Comparison of ENCODE assay signal across 1 cellular context in the genomic region with DNA sequence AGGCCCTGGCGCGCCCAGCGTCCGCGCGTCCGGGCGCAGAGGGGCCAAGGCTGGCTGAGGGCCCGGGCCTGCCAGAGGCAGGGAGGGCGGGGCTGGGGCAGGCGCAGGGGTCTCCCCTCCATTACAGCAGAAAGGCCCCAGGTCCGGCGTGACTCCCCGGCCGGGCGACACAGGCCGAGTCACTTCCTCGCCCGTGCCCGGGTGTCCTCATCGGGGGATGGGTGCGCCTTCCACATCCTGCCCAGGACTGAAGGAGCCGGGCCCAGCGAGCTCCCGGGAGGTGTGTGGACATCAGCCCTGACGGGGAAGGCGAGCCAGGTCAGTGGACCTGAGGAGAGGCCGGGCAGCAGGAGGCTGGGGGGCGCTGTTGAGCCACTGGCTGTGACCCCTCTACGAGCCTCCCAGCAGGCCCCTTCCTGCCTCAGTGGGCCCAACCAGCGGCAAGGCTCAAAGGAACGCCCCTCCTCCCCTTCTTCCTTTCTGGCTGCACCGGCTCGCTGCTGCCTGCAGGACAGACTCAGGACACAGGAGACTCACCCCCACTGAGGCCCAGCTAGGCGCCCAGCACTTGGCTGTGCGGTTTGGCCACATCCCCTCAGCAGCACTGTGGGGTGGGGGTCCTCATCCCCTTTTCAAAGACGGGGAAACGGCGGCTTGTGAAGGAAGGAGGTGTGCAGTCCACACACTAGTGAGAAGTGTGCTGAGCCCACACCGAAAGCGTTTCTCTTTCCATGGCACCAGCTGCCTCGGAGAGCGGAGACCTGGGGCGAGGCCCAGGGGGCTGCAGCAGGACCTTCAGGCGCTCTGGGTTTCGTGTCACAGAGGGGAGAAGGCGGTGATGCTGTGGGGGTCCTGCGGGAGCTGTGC.
TF ChIP-seq lines count a peak whose summit lies in the region.

No MANE protein-coding gene starts in this region.

TF ChIP-seq in IMR-90, 13 proteins besides CTCF, POLR2A, EP300 and RAD21:
- TF ChIP-seq RFX5 (IDR thresholded peaks at IDR 0.05; ENCODE audit: low read depth, low read length) = no peak
- no peak for TF ChIP-seq RCOR1 (IDR thresholded peaks at IDR 0.05; ENCODE audit: insufficient replicate concordance, low read length)
- TF ChIP-seq USF2 (IDR thresholded peaks at IDR 0.05; ENCODE audit: low read depth, low read length) = no peak
- TF ChIP-seq MAFK (IDR thresholded peaks at IDR 0.05; ENCODE audit: low read depth, low read length) = no peak
- TF ChIP-seq MXI1 (IDR thresholded peaks at IDR 0.05; ENCODE audit: borderline replicate concordance, low read depth, low read length) = no peak
- TF ChIP-seq CHD1 (IDR thresholded peaks at IDR 0.05; ENCODE audit: low read depth, low read length) = no peak
- no peak for TF ChIP-seq NFE2L2 (IDR thresholded peaks at IDR 0.05; ENCODE audit: low read depth, low read length)
- TF ChIP-seq, protein P1, sequence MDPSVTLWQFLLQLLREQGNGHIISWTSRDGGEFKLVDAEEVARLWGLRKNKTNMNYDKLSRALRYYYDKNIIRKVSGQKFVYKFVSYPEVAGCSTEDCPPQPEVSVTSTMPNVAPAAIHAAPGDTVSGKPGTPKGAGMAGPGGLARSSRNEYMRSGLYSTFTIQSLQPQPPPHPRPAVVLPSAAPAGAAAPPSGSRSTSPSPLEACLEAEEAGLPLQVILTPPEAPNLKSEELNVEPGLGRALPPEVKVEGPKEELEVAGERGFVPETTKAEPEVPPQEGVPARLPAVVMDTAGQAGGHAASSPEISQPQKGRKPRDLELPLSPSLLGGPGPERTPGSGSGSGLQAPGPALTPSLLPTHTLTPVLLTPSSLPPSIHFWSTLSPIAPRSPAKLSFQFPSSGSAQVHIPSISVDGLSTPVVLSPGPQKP (IDR thresholded peaks at IDR 0.05; ENCODE audit: borderline replicate concordance, low read depth, low read length) = no peak
- no peak for TF ChIP-seq MAZ (IDR thresholded peaks at IDR 0.05; ENCODE audit: borderline replicate concordance, low read depth, low read length)
- no peak for TF ChIP-seq SMC3 (IDR thresholded peaks at IDR 0.05; ENCODE audit: low read depth, low read length)
- no peak for TF ChIP-seq CEBPB (IDR thresholded peaks at IDR 0.05; ENCODE audit: low read depth, low read length)
